Comparison of ENCODE assay signal across 20 cellular contexts in the genomic region with DNA sequence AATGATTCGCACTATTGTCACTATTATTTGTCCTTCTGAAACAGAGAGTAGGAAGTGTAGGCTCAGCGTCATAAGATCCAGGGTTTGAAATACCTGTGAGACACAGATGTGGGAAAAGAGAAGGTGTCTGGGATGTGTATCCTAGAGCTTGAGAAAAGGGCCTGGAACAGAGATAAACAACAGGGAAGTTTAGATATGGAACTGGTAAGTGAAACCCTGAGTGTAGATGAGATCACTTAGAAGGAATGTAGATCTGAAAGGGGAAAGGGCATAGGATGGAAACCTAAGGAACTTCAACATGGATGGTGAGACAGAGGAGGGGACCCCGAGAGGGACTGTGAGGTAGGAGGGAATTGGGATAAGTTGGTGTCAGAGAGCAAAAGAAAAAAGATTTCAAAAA.
"Had no signal": no experiment of that assay in that cellular context is flagged by ENCODE, and none has a peak within 500 bp of the region (broad histone marks: within the 10 kb centered on the region; RNA-seq: fewer than 3 reads in every experiment).

No MANE protein-coding gene starts in this region.

- H3K9me3 Mint-ChIP-seq: activated naive CD4-positive, alpha-beta T cell treated with anti-CD3 and anti-CD28 coated beads, Interleukin-2, amount 50 U/mL, for 24 hours; memory B cell; natural killer cell treated with Interleukin-12 subunit alpha and Interleukin-12 subunit beta and Interleukin-15 and Interleukin-18, amount 100 ng/mL, for 72 hours; WTC11 had no signal

- H3K27ac Mint-ChIP-seq: activated CD4-positive, alpha-beta T cell treated with anti-CD3 and anti-CD28 coated beads for 36 hours; activated naive CD4-positive, alpha-beta T cell treated with anti-CD3 and anti-CD28 coated beads, Interleukin-2, amount 50 U/mL, for 24 hours; memory B cell; natural killer cell treated with Interleukin-12 subunit alpha and Interleukin-12 subunit beta and Interleukin-15 and Interleukin-18, amount 100 ng/mL, for 72 hours; WTC11 had no signal

- H3K4me3 ChIP-seq: ascending aorta, cardiac muscle cell had no signal

- H3K36me3 Mint-ChIP-seq: activated naive CD4-positive, alpha-beta T cell treated with anti-CD3 and anti-CD28 coated beads, Interleukin-2, amount 50 U/mL, for 24 hours; memory B cell; natural killer cell treated with Interleukin-12 subunit alpha and Interleukin-12 subunit beta and Interleukin-15 and Interleukin-18, amount 100 ng/mL, for 72 hours; WTC11 had no signal

- DNase-seq: activated CD4-positive, alpha-beta T cell treated with anti-CD3 and anti-CD28 coated beads for 36 hours; activated CD4-positive, alpha-beta T cell treated with anti-CD3 and anti-CD28 coated beads, Interleukin-2, amount 50 U/mL, for 48 hours; activated gamma-delta T cell; head of caudate nucleus; occipital lobe; posterior cingulate gyrus; stimulated activated CD4-positive, alpha-beta T cell treated with anti-CD3 and anti-CD28 coated beads, Interleukin-12 subunit alpha, Interleukin-12 subunit beta, amount 100 ng/mL, for 4 hours; stimulated activated CD4-positive, alpha-beta T cell treated with anti-CD3 and anti-CD28 coated beads, Interleukin-1b, Interleukin-23, amount 100 ng/mL, for 48 hours; stimulated activated CD8-positive, alpha-beta memory T cell treated with anti-CD3 and anti-CD28 coated beads, Interleukin-4, amount 100 ng/mL, for 48 hours; stimulated activated naive CD4-positive, alpha-beta T cell; T-helper 2 cell had no signal

- H3K4me1 Mint-ChIP-seq: activated CD4-positive, alpha-beta T cell treated with anti-CD3 and anti-CD28 coated beads for 36 hours; activated naive CD4-positive, alpha-beta T cell treated with anti-CD3 and anti-CD28 coated beads, Interleukin-2, amount 50 U/mL, for 24 hours; memory B cell; WTC11 had no signal

- H3K9me3 ChIP-seq: ascending aorta had no signal

- H3K27me3 ChIP-seq: ascending aorta, cardiac muscle cell had no signal

- H3K27ac ChIP-seq: ascending aorta, cardiac muscle cell had no signal

- FAIRE-seq: colon, TTC549, urothelium cell line had no signal

- H3K36me3 ChIP-seq: ascending aorta, cardiac muscle cell had no signal

- H3K4me1 ChIP-seq: ascending aorta had no signal

- H3K4me3 Mint-ChIP-seq: activated CD4-positive, alpha-beta T cell treated with anti-CD3 and anti-CD28 coated beads for 36 hours; activated naive CD4-positive, alpha-beta T cell treated with anti-CD3 and anti-CD28 coated beads, Interleukin-2, amount 50 U/mL, for 24 hours; memory B cell; natural killer cell treated with Interleukin-12 subunit alpha and Interleukin-12 subunit beta and Interleukin-15 and Interleukin-18, amount 100 ng/mL, for 72 hours; WTC11 had no signal
